ENCODE assay signal across 14 cellular contexts in the genomic region with DNA sequence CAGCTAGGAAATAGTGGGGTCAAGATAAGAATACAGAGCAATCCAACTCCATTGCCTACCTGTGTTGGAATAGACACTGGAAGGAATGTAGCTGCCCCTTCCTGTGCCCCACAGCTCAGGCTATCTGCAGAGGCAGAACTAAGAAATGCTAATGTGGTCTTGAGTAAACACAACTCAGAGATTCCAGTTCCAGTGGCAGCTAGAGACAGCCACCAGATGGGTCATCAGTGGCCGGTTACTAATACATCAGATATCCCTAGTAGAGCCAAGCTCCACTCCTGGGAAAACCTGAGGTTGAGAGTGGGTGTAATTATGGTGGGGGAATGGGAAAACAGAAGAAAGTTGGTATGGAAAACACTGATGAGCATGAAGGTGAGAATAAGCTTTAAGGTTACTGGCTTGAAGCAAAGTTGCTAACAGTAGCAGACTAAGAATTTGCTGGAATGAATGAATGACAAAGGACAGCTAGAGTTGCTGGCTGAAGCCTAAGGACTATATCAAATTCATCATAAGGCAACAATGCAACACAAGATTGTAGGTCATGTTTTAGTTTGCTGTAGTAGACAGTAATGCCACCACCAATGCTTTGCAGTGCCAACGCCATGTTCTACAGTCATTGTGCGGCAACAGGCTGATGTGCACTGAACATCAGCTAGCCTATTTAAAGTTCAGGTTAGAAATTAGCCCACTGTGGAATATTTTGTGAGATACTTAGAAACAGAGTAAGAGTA. TPM values are rescaled to one million over a fixed set of nuclear protein-coding genes. Genes with fewer than 3 reads are reported as not detected.
DNase-seq lines count a peak whose midpoint lies in the region; TF ChIP-seq lines count a peak whose summit lies in the region.
"Had no signal": no experiment of that assay in that cellular context is flagged by ENCODE, and none has a peak within 500 bp of the region (broad histone marks: within the 10 kb centered on the region; RNA-seq: fewer than 3 reads in every experiment).

No MANE protein-coding gene starts in this region.

- H3K9ac ChIP-seq in smooth muscle cell (ENCODE audit: low read depth), result peak overlapping the region; percentile 62
- H3K9ac ChIP-seq: neural progenitor cell had no signal

- no peak for TF ChIP-seq CTCF in smooth muscle cell (IDR thresholded peaks at IDR 0.05; ENCODE audit: borderline replicate concordance, insufficient read depth, poor library complexity, severe bottlenecking)

- no peak overlapping the region for H2AFZ ChIP-seq in smooth muscle cell (ENCODE audit: low read depth)
- H2AFZ ChIP-seq: neural progenitor cell had no signal

- H3K4me2 ChIP-seq in smooth muscle cell, result peak overlapping the region; percentile 76
- H3K4me2 ChIP-seq: neural progenitor cell had no signal

- H4K20me1 ChIP-seq in smooth muscle cell (ENCODE audit: low read depth), result no peaks in the 10 kb centered on the region

- WGBS in smooth muscle cell (ENCODE audit: low lambda C conversion rate), result 69% methylated on average over 3 of the region's 3 CpGs

- H3K36me3 ChIP-seq in H7 (replicated peaks; ENCODE audit: control insufficient read depth, insufficient read depth, low read length) (no peaks in the 10 kb centered on the region), smooth muscle cell (ENCODE audit: low read depth) (no peaks in the 10 kb centered on the region)
- H3K36me3 ChIP-seq: neural progenitor cell had no signal

- no peaks in the 10 kb centered on the region for H3K9me3 ChIP-seq in iPS-18c (ENCODE audit: control insufficient read depth, insufficient read depth, low read length)
- no peaks in the 10 kb centered on the region for H3K9me3 ChIP-seq in smooth muscle cell (replicated peaks; ENCODE audit: low read depth)

- peaks cover 17% of the 10 kb centered on the region for H3K4me1 ChIP-seq in smooth muscle cell (ENCODE audit: low read depth)
- H3K4me1 ChIP-seq: neural progenitor cell had no signal

- DNase-seq in H7 (peak; percentile 40), SW 1271 (lab: John Stamatoyannopoulos, UW) (peak; percentile 91 to 92), smooth muscle cell (lab: John Stamatoyannopoulos, UW; ENCODE audit: unreplicated experiment) (no peak), KG1 (lab: John Stamatoyannopoulos, UW) (no peak), mesenteric fat pad (ENCODE audit: low spot score) (no peak), UCSD-AML1 (lab: John Stamatoyannopoulos, UW; ENCODE audit: unreplicated experiment) (no peak)
- DNase-seq: activated CD4-positive, alpha-beta T cell treated with anti-CD3 and anti-CD28 coated beads, Interleukin-2, amount 50 U/mL, for 4 hours; activated naive CD8-positive, alpha-beta T cell treated with anti-CD3 and anti-CD28 coated beads, Interleukin-2, amount 10 ng/mL, durations not matched to agents 7 days and 5 days; hippocampal formation; NCI-H345 had no signal

- H3K79me2 ChIP-seq in smooth muscle cell (ENCODE audit: low read depth), result no peaks in the 10 kb centered on the region

- H3K4me3 ChIP-seq in H7 (ENCODE audit: insufficient read depth, low read depth, low read length), result no peak overlapping the region
- H3K4me3 ChIP-seq in iPS-18c (ENCODE audit: insufficient read depth, low read depth, low read length), result peak overlapping the region; percentile 3; the same call in 1 of the 2 replicates
- H3K4me3 ChIP-seq in smooth muscle cell, result no peak overlapping the region
- H3K4me3 ChIP-seq: neural progenitor cell had no signal

- H3K27me3 ChIP-seq in H7 (ENCODE audit: control insufficient read depth, insufficient read depth, low read length) (no peaks in the 10 kb centered on the region), smooth muscle cell (ENCODE audit: low read depth) (no peaks in the 10 kb centered on the region)
- H3K27me3 ChIP-seq: neural progenitor cell had no signal

- peaks cover 5% of the 10 kb centered on the region for H3F3A ChIP-seq in smooth muscle cell (ENCODE audit: low read depth)

- H3K27ac ChIP-seq in smooth muscle cell (ENCODE audit: low read depth), result peak overlapping the region; percentile 95
- H3K27ac ChIP-seq: neural progenitor cell had no signal

RNA-seq across cellular contexts. Expression of gene FAM83C, which starts 28.3 kb away (rescaled TPM):
- total RNA-seq in H7 (2014; rRNA removed; shearing (Covaris generic)), result not detected in 2 replicates
- total RNA-seq in smooth muscle cell (0.27 and 0.49 TPM in 2 replicates), mesenteric fat pad (not detected)
- polyA plus RNA-seq in smooth muscle cell, result 0.05 TPM in 1 of 2 replicates, not detected in the other
- total RNA-seq: activated naive CD8-positive, alpha-beta T cell treated with anti-CD3 and anti-CD28 coated beads, Interleukin-2, amount 10 ng/mL, durations not matched to agents 7 days and 5 days; SK-MEL-5; temporal lobe had no signal

RNA-seq across cellular contexts. Expression of gene EIF6, which starts 36.0 kb away (rescaled TPM):
- total RNA-seq in H7 (2014; rRNA removed; shearing (Covaris generic)), result 212 and 246 TPM in 2 replicates
- total RNA-seq in smooth muscle cell, result 76.4 and 110 TPM in 2 replicates
- polyA plus RNA-seq in smooth muscle cell, result 179 and 251 TPM in 2 replicates
- total RNA-seq in mesenteric fat pad, result 93.1 TPM

RNA-seq across cellular contexts. Expression of gene MMP24OS, which starts 42.6 kb away (rescaled TPM):
- total RNA-seq in H7 (2014; rRNA removed; shearing (Covaris generic)), result 7.4 and 16.7 TPM in 2 replicates
- total RNA-seq in smooth muscle cell, result 14.3 and 22.7 TPM in 2 replicates
- polyA plus RNA-seq in smooth muscle cell, result 43.7 and 44.7 TPM in 2 replicates
- 87.6 TPM for total RNA-seq in mesenteric fat pad

Comparison
In these comparisons a context has a peak if more than half of its experiments do, and no peak if none do; other contexts are left out.
1. DNase-seq: peak in H7 (single experiment) and SW 1271 (2 of 2); none in smooth muscle cell (single experiment), KG1 (single experiment), mesenteric fat pad (single experiment) and UCSD-AML1 (single experiment).